Comparison of ENCODE assay signal across 8 cellular contexts in the genomic region with DNA sequence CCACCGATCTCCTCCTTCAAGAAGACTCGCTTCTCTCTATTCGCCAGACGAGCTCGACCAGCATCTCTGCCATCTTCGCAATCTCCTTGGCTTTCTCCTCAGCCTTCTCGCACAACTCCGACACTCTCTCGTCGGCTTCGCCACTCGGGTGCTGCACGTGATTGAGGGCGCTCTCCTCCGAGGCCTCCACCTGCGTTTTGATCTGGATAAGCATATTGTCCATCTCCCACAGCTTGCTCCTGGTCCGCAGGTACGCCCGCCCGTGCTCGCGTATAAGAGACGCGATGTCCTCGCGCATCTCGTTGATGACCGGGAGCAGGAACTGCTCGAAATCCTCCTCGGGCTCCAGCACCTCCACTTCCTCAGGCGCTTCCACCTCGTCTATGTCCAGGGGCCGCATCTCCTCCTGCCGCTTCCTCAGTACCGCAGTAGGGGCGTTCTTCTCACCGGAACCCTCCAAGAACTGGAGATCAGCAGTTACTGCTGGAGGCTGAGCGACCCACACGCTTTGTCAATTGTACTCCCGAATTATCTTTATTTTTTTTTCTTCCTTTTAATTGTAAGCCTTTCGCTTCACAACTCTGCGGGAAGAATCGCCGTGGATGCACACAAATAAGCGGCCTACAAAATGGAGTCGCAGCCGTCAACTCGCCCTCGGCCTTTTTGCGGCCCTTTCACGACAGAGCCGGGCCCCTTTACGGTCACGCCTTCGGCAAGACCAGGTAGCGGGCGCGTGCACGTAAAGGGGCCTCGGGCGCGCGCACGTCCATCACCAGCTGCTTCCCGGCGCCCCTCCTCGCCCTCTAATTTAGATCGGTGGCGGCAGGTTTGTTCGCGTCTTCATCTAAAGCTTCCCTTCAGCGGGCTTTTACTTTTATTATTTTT. TPM values are rescaled to one million over a fixed set of nuclear protein-coding genes. Genes with fewer than 3 reads are reported as not detected.
DNase-seq lines count a peak whose midpoint lies in the region; ATAC-seq, FAIRE-seq and TF ChIP-seq lines count a peak whose summit lies in the region.

MRFAP1L1 (minus strand) TSS at position 636 of the 885 bp plus-strand sequence; CDS start at position 400, 236 bp downstream.

- H3K36me3 Mint-ChIP-seq in activated naive CD8-positive, alpha-beta T cell treated with anti-CD3 and anti-CD28 coated beads, Interleukin-2, amount 50 U/mL, for 24 hours (ENCODE audit: low read depth) = peaks cover 31% of the 10 kb centered on the region

- H3K27ac ChIP-seq in pancreas = peak within 1 kb of the TSS; percentile 43 to 80 (median 70)
- peak within 1 kb of the TSS; percentile 70 to 79 (median 76) for H3K27ac ChIP-seq in thyroid gland

- H3K4me1 ChIP-seq in pancreas = peaks cover 12 to 27% (median 23%) of the 10 kb centered on the region in 3 donors
- H3K4me1 ChIP-seq in thyroid gland = peaks cover 31 to 33% of the 10 kb centered on the region in 2 donors

- peak; percentile 32 for FAIRE-seq in pancreas (lab: Jason Lieb, UNC)

- H3K27me3 ChIP-seq in pancreas (no peaks in the 10 kb centered on the region), thyroid gland (no peaks in the 10 kb centered on the region)

- peak within 1 kb of the TSS; percentile 93 for H3K27ac Mint-ChIP-seq in activated naive CD8-positive, alpha-beta T cell treated with anti-CD3 and anti-CD28 coated beads, Interleukin-2, amount 50 U/mL, for 24 hours

- intact Hi-C loops in Right ventricle myocardium superior (cut with DNase I) (loop anchor here (5.0 to 10.0 kb wide), 2 partner anchors 67 to 335 kb away; partner anchors contain the start of genes MRFAP1 and TADA2B), pancreas (cut with DNase I) (no loop called here), thyroid gland (cut with DNase I) (loop anchor here (5.0 to 10.0 kb wide), 3 partner anchors 37 to 275 kb away; partner anchors contain the start of gene MRFAP1)

- no peaks in the 10 kb centered on the region for H3K9me3 ChIP-seq in pancreas
- no peaks in the 10 kb centered on the region for H3K9me3 ChIP-seq in thyroid gland

- H3K4me3 ChIP-seq in pancreas = peak within 1 kb of the TSS; percentile 76 to 82 (median 82)
- peak within 1 kb of the TSS; percentile 65 to 87 (median 86) for H3K4me3 ChIP-seq in thyroid gland (replicated peaks in 1 of 3)

- peak; percentile 92 for DNase-seq in GM10266 (ENCODE audit: extremely low spot score)
- DNase-seq in NCI-H1417 treated with DMSO at 0.1 percent for 48 hours (lab: John Stamatoyannopoulos, UW) = peak; percentile 90
- DNase-seq in SW480 (ENCODE audit: low spot score) = peak; percentile 92
- DNase-seq in activated naive CD8-positive, alpha-beta T cell treated with anti-CD3 and anti-CD28 coated beads, Interleukin-2, amount 50 U/mL, for 24 hours = peak; percentile 96
- peak; percentile 98 for DNase-seq in Right ventricle myocardium superior
- DNase-seq in pancreas = peak; percentile 88 to 97 (median 96)
- DNase-seq in thyroid gland = peak; percentile 98

- peaks cover 56% of the 10 kb centered on the region for H3K4me1 Mint-ChIP-seq in activated naive CD8-positive, alpha-beta T cell treated with anti-CD3 and anti-CD28 coated beads, Interleukin-2, amount 50 U/mL, for 24 hours

- TF ChIP-seq CTCF in GM10266 (IDR thresholded peaks at IDR 0.05; ENCODE audit: control insufficient read depth, insufficient read depth, low read depth, missing control alignments) (no peak), pancreas (IDR thresholded peaks at IDR 0.05) (no peak), thyroid gland (IDR thresholded peaks at IDR 0.05) (peak in 2 of 6 experiments; percentile 14 to 15)

- 0 to 1% methylated on average over 72 of the region's 72 CpGs for WGBS in pancreas, 2 donors
- WGBS in thyroid gland, 2 donors = 0 to 1% methylated on average over 72 of the region's 72 CpGs

- ATAC-seq in HG02678 (IDR thresholded peaks at IDR 0.05; ENCODE audit: unreplicated experiment) (peak; percentile 76), Right ventricle myocardium superior (ENCODE audit: poor library complexity) (peak; percentile 94), pancreas (peak; percentile 97 to 99 (median 98))
- ATAC-seq in activated naive CD8-positive, alpha-beta T cell treated with anti-CD3 and anti-CD28 coated beads, Interleukin-2, amount 50 U/mL, for 24 hours = peak; percentile 64

- H3K9me3 Mint-ChIP-seq in activated naive CD8-positive, alpha-beta T cell treated with anti-CD3 and anti-CD28 coated beads, Interleukin-2, amount 50 U/mL, for 24 hours = no peaks in the 10 kb centered on the region

- peak within 1 kb of the TSS; percentile 97 for H3K4me3 Mint-ChIP-seq in activated naive CD8-positive, alpha-beta T cell treated with anti-CD3 and anti-CD28 coated beads, Interleukin-2, amount 50 U/mL, for 24 hours

- H3K27me3 Mint-ChIP-seq in activated naive CD8-positive, alpha-beta T cell treated with anti-CD3 and anti-CD28 coated beads, Interleukin-2, amount 50 U/mL, for 24 hours = no peaks in the 10 kb centered on the region

- H3K36me3 ChIP-seq in pancreas (peaks cover 0 to 4% (median 0%) of the 10 kb centered on the region in 3 donors), thyroid gland (no peaks in the 10 kb centered on the region)

- TF ChIP-seq POLR2A in thyroid gland (IDR thresholded peaks at IDR 0.05) = peak in 1 of 2 donors; percentile 67

RNA-seq across cellular contexts. Expression of gene MRFAP1L1, which starts in this region (rescaled TPM):
- total RNA-seq in Right ventricle myocardium superior (39.7 TPM), pancreas (10 to 100 TPM; 12.4 to 26.6 (median 20.4) TPM), thyroid gland (10 to 100 TPM; 70.5 to 93.9 (median 76.2) TPM)
- 10 to 100 TPM; 23.5 to 39.8 TPM for polyA plus RNA-seq in pancreas

Comparison
In these comparisons a context has a peak if more than half of its experiments do, and no peak if none do; other contexts are left out.
1. Peak in every context shown above with its lines: DNase-seq, ATAC-seq, H3K4me3 ChIP-seq and H3K27ac ChIP-seq.
2. intact Hi-C loops: an anchor here in Right ventricle myocardium superior (5.0 to 10.0 kb wide) and thyroid gland (5.0 to 10.0 kb wide); none called in pancreas.